ENCODE assay signal across 24 cellular contexts in the genomic region with DNA sequence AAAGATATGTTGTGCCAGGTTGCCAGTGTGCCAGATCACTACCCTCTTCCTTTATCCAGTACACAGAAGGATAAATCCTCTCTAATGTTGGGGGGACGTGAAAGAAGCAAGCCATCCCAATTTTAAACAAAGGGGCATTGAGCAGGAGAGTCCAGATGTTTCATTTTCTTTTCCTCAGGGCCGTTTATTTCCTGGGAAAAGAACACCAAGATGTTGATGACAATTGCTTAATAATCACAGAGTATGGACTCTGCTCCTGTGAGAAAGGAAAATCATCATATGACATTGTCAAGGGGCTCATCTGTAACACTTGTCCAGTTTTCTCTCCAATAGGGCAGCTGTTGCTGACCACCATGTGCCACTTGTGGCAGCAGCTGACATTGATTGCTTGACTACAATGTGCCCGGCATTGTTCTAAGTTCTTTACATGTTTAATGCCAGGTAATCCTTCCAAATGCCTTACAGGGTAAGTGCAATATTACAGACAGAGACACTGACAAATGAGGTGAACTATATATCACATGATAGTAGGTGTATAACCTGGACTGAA.
"Had no signal": no experiment of that assay in that cellular context is flagged by ENCODE, and none has a peak within 500 bp of the region (broad histone marks: within the 10 kb centered on the region; RNA-seq: fewer than 3 reads in every experiment).

No MANE protein-coding gene starts in this region.

- DNase-seq: activated CD4-positive, alpha-beta memory T cell treated with anti-CD3 and anti-CD28 coated beads for 36 hours; activated CD4-positive, alpha-beta T cell treated with anti-CD3 and anti-CD28 coated beads for 48 hours; activated CD4-positive, CD25-positive, alpha-beta regulatory T cell treated with anti-CD3 and anti-CD28 coated beads, Interleukin-2, amount 50 U/mL, for 72 hours; activated CD8-positive, alpha-beta memory T cell treated with anti-CD3 and anti-CD28 coated beads for 24 hours; activated effector memory CD4-positive, alpha-beta T cell treated with anti-CD3 and anti-CD28 coated beads, Interleukin-2, amount 50 U/mL, for 16 hours; activated naive CD4-positive, alpha-beta T cell treated with Interleukin-2 at 50 U/mL for 16 hours; activated naive CD8-positive, alpha-beta T cell treated with anti-CD3 and anti-CD28 coated beads, Interleukin-2, amount 50 U/mL, for 24 hours; activated T-cell treated with anti-CD3 and anti-CD28 coated beads, Interleukin-2, amount 50 U/mL, for 4 hours; amniotic stem cell; body of pancreas; NCI-H146; NCI-H187 treated with DMSO at 0.1 percent for 48 hours; NCI-H2081 treated with DMSO at 0.1 percent for 48 hours; NCI-H446; NK-92 treated with Interleukin-12 subunit alpha and Interleukin-12 subunit beta, amount 100 ng/mL, for 24 hours; OCI-M1; Peyer's patch; SHP77 treated with DMSO at 0.1 percent for 48 hours; T-helper 17 cell; T-helper 9 cell had no signal

- ATAC-seq: activated naive CD4-positive, alpha-beta T cell treated with anti-CD3 and anti-CD28 coated beads, Interleukin-2, amount 50 U/mL, for 72 hours; activated naive CD8-positive, alpha-beta T cell treated with anti-CD3 and anti-CD28 coated beads, Interleukin-2, amount 50 U/mL, for 24 hours; activated T-cell treated with anti-CD3 and anti-CD28 coated beads, Interleukin-2, amount 50 U/mL, for 4 hours; body of pancreas; T-helper 17 cell; WTC11 had no signal

- H3K36me3 Mint-ChIP-seq: activated CD4-positive, alpha-beta memory T cell treated with anti-CD3 and anti-CD28 coated beads for 36 hours; activated naive CD4-positive, alpha-beta T cell treated with anti-CD3 and anti-CD28 coated beads, Interleukin-2, amount 50 U/mL, for 72 hours; WTC11 had no signal

- H3K27ac Mint-ChIP-seq: activated CD4-positive, alpha-beta memory T cell treated with anti-CD3 and anti-CD28 coated beads for 36 hours; activated naive CD4-positive, alpha-beta T cell treated with anti-CD3 and anti-CD28 coated beads, Interleukin-2, amount 50 U/mL, for 72 hours; activated naive CD8-positive, alpha-beta T cell treated with anti-CD3 and anti-CD28 coated beads, Interleukin-2, amount 50 U/mL, for 24 hours; T-helper 17 cell; WTC11 had no signal

- H3K9me3 Mint-ChIP-seq: activated CD4-positive, alpha-beta memory T cell treated with anti-CD3 and anti-CD28 coated beads for 36 hours; activated naive CD4-positive, alpha-beta T cell treated with anti-CD3 and anti-CD28 coated beads, Interleukin-2, amount 50 U/mL, for 72 hours; activated naive CD8-positive, alpha-beta T cell treated with anti-CD3 and anti-CD28 coated beads, Interleukin-2, amount 50 U/mL, for 24 hours; activated T-cell treated with anti-CD3 and anti-CD28 coated beads, Interleukin-2, amount 50 U/mL, for 4 hours; WTC11 had no signal

- H3K4me3 ChIP-seq: ascending aorta, body of pancreas, Peyer's patch had no signal

- H3K27ac ChIP-seq: ascending aorta, body of pancreas, Peyer's patch, RWPE1 had no signal

- H3K36me3 ChIP-seq: ascending aorta, Peyer's patch had no signal

- H3K4me3 Mint-ChIP-seq: activated CD4-positive, alpha-beta memory T cell treated with anti-CD3 and anti-CD28 coated beads for 36 hours; activated naive CD8-positive, alpha-beta T cell treated with anti-CD3 and anti-CD28 coated beads, Interleukin-2, amount 50 U/mL, for 24 hours; activated T-cell treated with anti-CD3 and anti-CD28 coated beads, Interleukin-2, amount 50 U/mL, for 4 hours; T-helper 17 cell; WTC11 had no signal

- H3K4me1 ChIP-seq: ascending aorta, body of pancreas, Peyer's patch had no signal

- H3K4me1 Mint-ChIP-seq: activated naive CD8-positive, alpha-beta T cell treated with anti-CD3 and anti-CD28 coated beads, Interleukin-2, amount 50 U/mL, for 24 hours; WTC11 had no signal

- H3K27me3 Mint-ChIP-seq: activated CD4-positive, alpha-beta memory T cell treated with anti-CD3 and anti-CD28 coated beads for 36 hours; activated naive CD8-positive, alpha-beta T cell treated with anti-CD3 and anti-CD28 coated beads, Interleukin-2, amount 50 U/mL, for 24 hours had no signal

- H3K27me3 ChIP-seq: ascending aorta, body of pancreas, Peyer's patch had no signal

- H3K9me3 ChIP-seq: ascending aorta, body of pancreas, Peyer's patch had no signal
